In genomic region chr10:127881262-127881661, GRCh38 we compare ENCODE assay signal across 23 cellular contexts. TPM values are rescaled to one million over a fixed set of nuclear protein-coding genes. Genes with fewer than 3 reads are reported as not detected.
A peak's percentile ranks its signal among the peaks of the same experiment; 100 is the strongest.
DNase-seq lines count a peak whose midpoint lies in the region; ATAC-seq and TF ChIP-seq lines count a peak whose summit lies in the region.
"Had no signal": no experiment of that assay in that cellular context is flagged by ENCODE, and none has a peak within 500 bp of the region (broad histone marks: within the 10 kb centered on the region; RNA-seq: fewer than 3 reads in every experiment).

No MANE protein-coding gene starts in this region.

- peak overlapping the region; percentile 63 to 86 (median 83) for H3K27ac ChIP-seq in BLaER1 treated with 17β-estradiol and CSF1 and Interleukin-3, amounts not matched to agents 10 nM and 100 nM
- H3K27ac ChIP-seq in psoas muscle: peak overlapping the region; percentile 2
- H3K27ac ChIP-seq: cardiac muscle cell, SJSA1, uterus had no signal

- H4K20me1 ChIP-seq in BLaER1 treated with 17β-estradiol and CSF1 and Interleukin-3, amounts not matched to agents 10 nM and 100 nM: no peaks in the 10 kb centered on the region

- DNase-seq in left lobe of liver (ENCODE audit: low spot score) (no peak), psoas muscle (no peak), germinal center (ENCODE audit: low spot score) (no peak), SKM-1 treated with dmso at 0.1 percent for 144 hours (lab: John Stamatoyannopoulos, UW; ENCODE audit: unreplicated experiment) (no peak)
- DNase-seq: effector memory CD4-positive, alpha-beta T cell; H7; immature natural killer cell; mesenchymal stem cell; NCI-H2029 treated with DMSO at 0.1 percent for 48 hours; retina; stimulated activated naive CD8-positive, alpha-beta T cell treated with anti-CD3 and anti-CD28 coated beads, Interleukin-15, Interleukin-2, amounts not matched to agents 100 U/mL and 50 U/mL, for 24 hours; T-helper 9 cell; uterus had no signal

- no peaks in the 10 kb centered on the region for H3K9me3 Mint-ChIP-seq in activated T-helper 17 cell treated with anti-CD3 and anti-CD28 coated beads, Interleukin-2, amount 50 U/mL, for 72 hours
- H3K9me3 Mint-ChIP-seq: activated T-helper 2 cell treated with anti-CD3 and anti-CD28 coated beads, Interferon-gamma antibody, Interleukin-2, Interleukin-4, amounts not matched to agents 10 μg/mL and 5 μg/mL and 100 μg/mL, durations not matched to agents 14 hours and 24 hours and 36 hours; immature natural killer cell; neural crest cell had no signal

- no peaks in the 10 kb centered on the region for H3K27me3 ChIP-seq in BLaER1 treated with 17β-estradiol and CSF1 and Interleukin-3, amounts not matched to agents 10 nM and 100 nM
- peaks cover 0 to 4% (median 0%) of the 10 kb centered on the region in 3 donors for H3K27me3 ChIP-seq in psoas muscle (ENCODE audit: insufficient read depth in 3 of 3, low read length in 2 of 3)
- H3K27me3 ChIP-seq: uterus had no signal

- no peaks in the 10 kb centered on the region for H3K9me3 ChIP-seq in BLaER1 treated with 17β-estradiol and CSF1 and Interleukin-3, amounts not matched to agents 10 nM and 100 nM (replicated peaks in 1 of 11)
- no peaks in the 10 kb centered on the region for H3K9me3 ChIP-seq in psoas muscle
- H3K9me3 ChIP-seq: SJSA1, uterus had no signal

- 92 to 95% (median 94%) methylated on average over 8 of the region's 8 CpGs for WGBS in psoas muscle, 3 donors

- TF ChIP-seq CTCF in psoas muscle (IDR thresholded peaks at IDR 0.05): no peak

- peaks cover 53 to 92% (median 63%) of the 10 kb centered on the region in 10 experiments for H3K4me1 ChIP-seq in BLaER1 treated with 17β-estradiol and CSF1 and Interleukin-3, amounts not matched to agents 10 nM and 100 nM
- H3K4me1 ChIP-seq in psoas muscle: no peaks in the 10 kb centered on the region
- H3K4me1 ChIP-seq: SJSA1, uterus had no signal

- no peak for ATAC-seq in activated T-helper 17 cell treated with anti-CD3 and anti-CD28 coated beads, Interleukin-2, amount 50 U/mL, for 72 hours (replicated peaks)
- ATAC-seq in left lobe of liver (peak; percentile 76), psoas muscle (no peak), HG03342 (IDR thresholded peaks at IDR 0.05; ENCODE audit: unreplicated experiment) (no peak), HG02571 (IDR thresholded peaks at IDR 0.05; ENCODE audit: unreplicated experiment) (no peak)
- ATAC-seq: stimulated activated naive CD8-positive, alpha-beta T cell treated with anti-CD3 and anti-CD28 coated beads, Interleukin-15, Interleukin-2, amounts not matched to agents 100 U/mL and 50 U/mL, for 24 hours had no signal

- H3K4me3 ChIP-seq in BLaER1 treated with 17β-estradiol and CSF1 and Interleukin-3, amounts not matched to agents 10 nM and 100 nM: no peak overlapping the region; a peak in 1 of 20 replicates
- H3K4me3 ChIP-seq in psoas muscle: no peak overlapping the region
- H3K4me3 ChIP-seq: cardiac muscle cell, SJSA1, uterus had no signal

- peaks cover 5% of the 10 kb centered on the region for H3K27me3 Mint-ChIP-seq in activated T-helper 17 cell treated with anti-CD3 and anti-CD28 coated beads, Interleukin-2, amount 50 U/mL, for 72 hours

- no peak overlapping the region for H3K4me3 Mint-ChIP-seq in activated T-helper 17 cell treated with anti-CD3 and anti-CD28 coated beads, Interleukin-2, amount 50 U/mL, for 72 hours
- H3K4me3 Mint-ChIP-seq: immature natural killer cell, neural crest cell had no signal

- no peaks in the 10 kb centered on the region for H3K4me1 Mint-ChIP-seq in activated T-helper 17 cell treated with anti-CD3 and anti-CD28 coated beads, Interleukin-2, amount 50 U/mL, for 72 hours
- H3K4me1 Mint-ChIP-seq: immature natural killer cell had no signal

- peak overlapping the region; percentile 36 to 68 (median 58); a peak in 18 of 22 replicates for H3K9ac ChIP-seq in BLaER1 treated with 17β-estradiol and CSF1 and Interleukin-3, amounts not matched to agents 10 nM and 100 nM

- H3K36me3 Mint-ChIP-seq in activated T-helper 17 cell treated with anti-CD3 and anti-CD28 coated beads, Interleukin-2, amount 50 U/mL, for 72 hours (ENCODE audit: low read depth): no peaks in the 10 kb centered on the region
- H3K36me3 Mint-ChIP-seq: immature natural killer cell had no signal

- H3K36me3 ChIP-seq in BLaER1 treated with 17β-estradiol and CSF1 and Interleukin-3, amounts not matched to agents 10 nM and 100 nM: no peaks in the 10 kb centered on the region
- H3K36me3 ChIP-seq in psoas muscle (ENCODE audit: insufficient read depth in 1 of 2, low read depth in 1 of 2): no peaks in the 10 kb centered on the region
- H3K36me3 ChIP-seq: cardiac muscle cell, SJSA1, uterus had no signal

- intact Hi-C loops in psoas muscle (cut with DNase I): no loop called here

- peak overlapping the region; percentile 54 for H3K27ac Mint-ChIP-seq in activated T-helper 17 cell treated with anti-CD3 and anti-CD28 coated beads, Interleukin-2, amount 50 U/mL, for 72 hours
- H3K27ac Mint-ChIP-seq: activated T-helper 2 cell treated with anti-CD3 and anti-CD28 coated beads, Interferon-gamma antibody, Interleukin-2, Interleukin-4, amounts not matched to agents 10 μg/mL and 5 μg/mL and 100 μg/mL, durations not matched to agents 14 hours and 24 hours and 36 hours; immature natural killer cell had no signal

- H3K4me2 ChIP-seq in BLaER1 treated with 17β-estradiol and CSF1 and Interleukin-3, amounts not matched to agents 10 nM and 100 nM: peak overlapping the region; percentile 70 to 97 (median 88)

RNA-seq across cellular contexts. Expression of gene CLRN3, which starts 11.5 kb away (rescaled TPM):
- not detected for total RNA-seq in activated T-helper 17 cell treated with anti-CD3 and anti-CD28 coated beads, Interleukin-2, amount 50 U/mL, for 72 hours
- 25.1 TPM for total RNA-seq in left lobe of liver
- total RNA-seq in psoas muscle: not detected
- polyA plus RNA-seq in psoas muscle: under 1 TPM in 1 of 3 donors, not detected in 2; 0.03 TPM
- total RNA-seq: activated T-helper 2 cell treated with anti-CD3 and anti-CD28 coated beads, Interferon-gamma antibody, Interleukin-2, Interleukin-4, amounts not matched to agents 10 μg/mL and 5 μg/mL and 100 μg/mL, durations not matched to agents 14 hours and 24 hours and 36 hours; cardiac muscle cell; H7; NCI-H460; neural crest cell; OCI-LY7; SJSA1; uterus had no signal
- polyA plus RNA-seq: cardiac muscle cell, immature natural killer cell had no signal

RNA-seq across cellular contexts. Expression of gene PTPRE, which starts 25.6 kb away (rescaled TPM):
- 10 to 100 TPM; 32.7 to 54.1 TPM for total RNA-seq in activated T-helper 17 cell treated with anti-CD3 and anti-CD28 coated beads, Interleukin-2, amount 50 U/mL, for 72 hours
- 1.6 TPM for total RNA-seq in left lobe of liver
- 1 to 10 TPM; 2.7 to 4.5 (median 3.8) TPM for total RNA-seq in psoas muscle
- polyA plus RNA-seq in psoas muscle: 1 to 10 TPM in 1 of 3 donors, under 1 TPM in 2; 0.48 to 1.5 (median 0.93) TPM

Comparison
In these comparisons a context has a peak if more than half of its experiments do, and no peak if none do; other contexts are left out.
1. RNA of gene CLRN3, which starts 11.5 kb away (total RNA-seq): 25.1 TPM in left lobe of liver (single experiment); not detected in activated T-helper 17 cell treated with anti-CD3 and anti-CD28 coated beads, Interleukin-2, amount 50 U/mL, for 72 hours and not detected in psoas muscle; every median in the first group is over 10 times any median in the second.
2. RNA of gene PTPRE, which starts 25.6 kb away (total RNA-seq): 32.7 to 54.1 TPM in activated T-helper 17 cell treated with anti-CD3 and anti-CD28 coated beads, Interleukin-2, amount 50 U/mL, for 72 hours; 2.7 to 4.5 TPM in psoas muscle and 1.6 TPM in left lobe of liver (single experiment); every median in the first group is over 4 times any median in the second.